ENCODE assay signal across 26 cellular contexts in the genomic region with DNA sequence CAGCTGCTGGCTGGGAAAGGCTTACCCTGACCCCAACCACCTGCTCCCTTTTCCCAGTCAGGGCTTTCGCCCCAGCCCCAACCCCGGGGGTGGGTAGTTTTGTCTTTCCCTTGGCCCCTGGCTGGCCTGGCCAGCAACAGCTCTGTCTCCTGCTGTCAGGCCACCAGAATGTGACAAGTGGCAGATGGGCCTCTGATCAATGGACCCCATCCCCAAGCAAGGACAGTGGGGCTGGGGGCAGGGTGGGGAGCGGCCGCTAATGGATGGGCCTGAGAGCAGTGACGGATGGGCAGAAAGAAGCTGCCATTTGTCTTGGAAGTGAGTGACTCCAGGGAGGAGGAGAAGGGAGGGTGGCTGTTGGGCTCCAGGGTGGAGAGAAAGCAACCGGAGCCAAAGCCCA.
"Had no signal": no experiment of that assay in that cellular context is flagged by ENCODE, and none has a peak within 500 bp of the region (broad histone marks: within the 10 kb centered on the region; RNA-seq: fewer than 3 reads in every experiment).

No MANE protein-coding gene starts in this region.

- H3K4me3 ChIP-seq: pancreas, prostate gland, right lobe of liver, sigmoid colon, stomach, thoracic aorta, thyroid gland, tibial nerve, upper lobe of left lung, vagina had no signal

- H3K9me3 Mint-ChIP-seq: natural killer cell treated with Interleukin-12 subunit alpha and Interleukin-12 subunit beta and Interleukin-15 and Interleukin-18, amount 100 ng/mL, for 72 hours; stimulated activated effector memory CD8-positive, alpha-beta T cell treated with anti-CD3 and anti-CD28 coated beads, Interleukin-12 subunit alpha, Interleukin-12 subunit beta, amount 100 ng/mL, for 72 hours; stimulated activated naive CD8-positive, alpha-beta T cell treated with anti-CD3 and anti-CD28 coated beads, Interleukin-15, Interleukin-2, amounts not matched to agents 100 ng/mL and 50 ng/mL, for 24 hours had no signal

- DNase-seq: naive thymus-derived CD8-positive, alpha-beta T cell; nephron progenitor cell; occipital lobe; pancreas; right cardiac atrium; right lobe of liver; sigmoid colon; small intestine; stimulated activated CD4-positive, alpha-beta T cell treated with anti-CD3 and anti-CD28 coated beads, Interleukin-15, amount 100 ng/mL, for 24 hours; stimulated activated CD4-positive, alpha-beta T cell treated with anti-CD3 and anti-CD28 coated beads, Interleukin-2, amount 100 ng/mL, for 24 hours; stimulated activated CD4-positive, alpha-beta T cell treated with anti-CD3 and anti-CD28 coated beads, Interleukin-2, amount 100 ng/mL, for 48 hours; stimulated activated CD4-positive, alpha-beta T cell treated with anti-CD3 and anti-CD28 coated beads, Interleukin-4, amount 100 ng/mL, for 24 hours; stimulated activated naive B cell treated with anti-CD40 and anti-IgM and Interleukin-4, amounts not matched to agents 10 μg/mL and 1 μg/mL and 100 μg/mL, for 72 hours; stimulated activated naive CD4-positive, alpha-beta T cell treated with Interleukin-2 at 50 U/mL for 16 hours; stomach; thyroid gland; trophoblast cell; upper lobe of left lung had no signal

- H3K4me1 ChIP-seq: pancreas, prostate gland, right lobe of liver, sigmoid colon, stomach, thyroid gland, tibial nerve, upper lobe of left lung, vagina had no signal

- H3K9me3 ChIP-seq: pancreas, prostate gland, right lobe of liver, thoracic aorta, thyroid gland, upper lobe of left lung, vagina had no signal

- H3K4me1 Mint-ChIP-seq: naive thymus-derived CD8-positive, alpha-beta T cell; stimulated activated naive B cell treated with anti-CD40 and anti-IgM and Interleukin-4, amounts not matched to agents 10 μg/mL and 1 μg/mL and 100 μg/mL, for 72 hours had no signal

- H3K4me3 Mint-ChIP-seq: naive thymus-derived CD8-positive, alpha-beta T cell; natural killer cell treated with Interleukin-12 subunit alpha and Interleukin-12 subunit beta and Interleukin-15 and Interleukin-18, amount 100 ng/mL, for 72 hours; nephron progenitor cell; neural crest cell; stimulated activated effector memory CD8-positive, alpha-beta T cell treated with anti-CD3 and anti-CD28 coated beads, Interleukin-12 subunit alpha, Interleukin-12 subunit beta, amount 100 ng/mL, for 72 hours; stimulated activated naive B cell treated with anti-CD40 and anti-IgM and Interleukin-4, amounts not matched to agents 10 μg/mL and 1 μg/mL and 100 μg/mL, for 72 hours; stimulated activated naive CD8-positive, alpha-beta T cell treated with anti-CD3 and anti-CD28 coated beads, Interleukin-15, Interleukin-2, amounts not matched to agents 100 ng/mL and 50 ng/mL, for 24 hours had no signal

- H3K27ac ChIP-seq: pancreas, prostate gland, right lobe of liver, sigmoid colon, stomach, thoracic aorta, thyroid gland, tibial nerve, upper lobe of left lung, vagina had no signal

- H3K36me3 ChIP-seq: pancreas, prostate gland, right lobe of liver, sigmoid colon, stomach, thoracic aorta, thyroid gland, tibial nerve, upper lobe of left lung, vagina had no signal

- H3K27ac Mint-ChIP-seq: natural killer cell treated with Interleukin-12 subunit alpha and Interleukin-12 subunit beta and Interleukin-15 and Interleukin-18, amount 100 ng/mL, for 72 hours; nephron progenitor cell; stimulated activated effector memory CD8-positive, alpha-beta T cell treated with anti-CD3 and anti-CD28 coated beads, Interleukin-12 subunit alpha, Interleukin-12 subunit beta, amount 100 ng/mL, for 72 hours; stimulated activated naive B cell treated with anti-CD40 and anti-IgM and Interleukin-4, amounts not matched to agents 10 μg/mL and 1 μg/mL and 100 μg/mL, for 72 hours; stimulated activated naive CD8-positive, alpha-beta T cell treated with anti-CD3 and anti-CD28 coated beads, Interleukin-15, Interleukin-2, amounts not matched to agents 100 ng/mL and 50 ng/mL, for 24 hours had no signal

- H3K36me3 Mint-ChIP-seq: natural killer cell treated with Interleukin-12 subunit alpha and Interleukin-12 subunit beta and Interleukin-15 and Interleukin-18, amount 100 ng/mL, for 72 hours; stimulated activated effector memory CD8-positive, alpha-beta T cell treated with anti-CD3 and anti-CD28 coated beads, Interleukin-12 subunit alpha, Interleukin-12 subunit beta, amount 100 ng/mL, for 72 hours; stimulated activated naive B cell treated with anti-CD40 and anti-IgM and Interleukin-4, amounts not matched to agents 10 μg/mL and 1 μg/mL and 100 μg/mL, for 72 hours had no signal

- H3K27me3 ChIP-seq: pancreas, right lobe of liver, sigmoid colon, thyroid gland, tibial nerve, upper lobe of left lung, vagina had no signal
